1 cellular context compared by ENCODE assay signal in genomic region chr1:212488436-212489283, GRCh38.
TF ChIP-seq lines count a peak whose summit lies in the region.

No MANE protein-coding gene starts in this region.

TF ChIP-seq in GM12878, 131 proteins besides CTCF, POLR2A, EP300 and RAD21 (continued from another document):
- TF ChIP-seq NRF1 (conservative IDR thresholded peaks at IDR 0.05; ENCODE audit: low read depth, low read length) (no peak), ZBED1 (IDR thresholded peaks at IDR 0.05; ENCODE audit: borderline replicate concordance) (peak; percentile 71), NFXL1 (IDR thresholded peaks at IDR 0.05; ENCODE audit: borderline replicate concordance) (no peak), E4F1 (IDR thresholded peaks at IDR 0.05; ENCODE audit: borderline replicate concordance, partially characterized antibody) (no peak), HSF1 (IDR thresholded peaks at IDR 0.05; ENCODE audit: low read depth, low read length) (no peak), CREM (IDR thresholded peaks at IDR 0.05; ENCODE audit: low read depth) (peak; percentile 98), IRF5 (IDR thresholded peaks at IDR 0.05; ENCODE audit: borderline replicate concordance) (no peak), IKZF2 (IDR thresholded peaks at IDR 0.05) (0 out of 4 replicates have a peak, but pooled peaks of 1 of the 2 experiments have one; percentile 28), STAT3 (IDR thresholded peaks at IDR 0.05; ENCODE audit: low read depth, low read length) (no peak), BHLHE40 (IDR thresholded peaks at IDR 0.05; ENCODE audit: borderline replicate concordance in 1 of 2, low read depth in 2 of 2, low read length in 1 of 2) (peak; percentile 29 to 74; a peak in 1 of 4 replicates), POLR2AphosphoS5 (IDR thresholded peaks at IDR 0.05; ENCODE audit: low read length) (no peak), ASH2L (IDR thresholded peaks at IDR 0.05; ENCODE audit: borderline replicate concordance, low read depth) (no peak), BCL3 (IDR thresholded peaks at IDR 0.05; ENCODE audit: borderline replicate concordance, insufficient read depth, low read depth, low read length, poor library complexity, severe bottlenecking) (no peak), MYB (IDR thresholded peaks at IDR 0.05; ENCODE audit: borderline replicate concordance, low read depth, low read length) (no peak), BMI1 (IDR thresholded peaks at IDR 0.05; ENCODE audit: borderline replicate concordance) (no peak), YY1 (IDR thresholded peaks at IDR 0.05; ENCODE audit: low read depth, low read length) (no peak), TARDBP (IDR thresholded peaks at IDR 0.05; ENCODE audit: borderline replicate concordance) (no peak), MTA3 (IDR thresholded peaks at IDR 0.05; ENCODE audit: borderline replicate concordance, low read length) (no peak), TCF3 (IDR thresholded peaks at IDR 0.05; ENCODE audit: borderline replicate concordance, insufficient read depth, low read depth, low read length) (no peak), PBX3 (IDR thresholded peaks at IDR 0.05; ENCODE audit: insufficient replicate concordance, low read depth, low read length) (peak; percentile 24), SPI1 (IDR thresholded peaks at IDR 0.05; ENCODE audit: borderline replicate concordance, insufficient read depth, low read depth, low read length) (no peak), PAX8 (IDR thresholded peaks at IDR 0.05) (no peak), SMC3 (IDR thresholded peaks at IDR 0.05; ENCODE audit: borderline replicate concordance, low read length) (no peak), CHD2 (IDR thresholded peaks at IDR 0.05; ENCODE audit: borderline replicate concordance, low read depth, low read length) (no peak), ZBTB4 (CRISPR knock-in tag; IDR thresholded peaks at IDR 0.05) (no peak), FOS (IDR thresholded peaks at IDR 0.05; ENCODE audit: borderline replicate concordance, extremely low read depth, insufficient read length) (no peak), TAF1 (IDR thresholded peaks at IDR 0.05; ENCODE audit: borderline replicate concordance, low read depth, low read length) (no peak), PAX5 (IDR thresholded peaks at IDR 0.05; ENCODE audit: borderline replicate concordance, low read depth, low read length) (no peak), PRDM15 (CRISPR knock-in tag; IDR thresholded peaks at IDR 0.05) (no peak), TCF12 (IDR thresholded peaks at IDR 0.05; ENCODE audit: low read depth, low read length) (no peak), CBFB (IDR thresholded peaks at IDR 0.05; ENCODE audit: low read depth) (no peak), EZH2 (IDR thresholded peaks at IDR 0.05; ENCODE audit: borderline replicate concordance, control insufficient read depth, low read depth, low read length) (no peak), MTA2 (IDR thresholded peaks at IDR 0.05; ENCODE audit: low read depth) (peak; percentile 44; the same call in 1 of the 2 replicates), FOXM1 (IDR thresholded peaks at IDR 0.05; ENCODE audit: low read depth, low read length) (peak; percentile 65; the same call in 1 of the 2 replicates), ATF2 (IDR thresholded peaks at IDR 0.05; ENCODE audit: low read length) (peak; percentile 82; the same call in 1 of the 2 replicates), ESRRA (IDR thresholded peaks at IDR 0.05; ENCODE audit: low read length) (no peak), E2F4 (IDR thresholded peaks at IDR 0.05; ENCODE audit: low read depth, low read length) (no peak)
